ENCODE assay signal across 9 cellular contexts in genomic region chr9:75148551-75148950, GRCh38.
A peak's percentile ranks its signal among the peaks of the same experiment; 100 is the strongest.
DNase-seq lines count a peak whose midpoint lies in the region; ATAC-seq and TF ChIP-seq lines count a peak whose summit lies in the region.
"Had no signal": no experiment of that assay in that cellular context is flagged by ENCODE, and none has a peak within 500 bp of the region (broad histone marks: within the 10 kb centered on the region; RNA-seq: fewer than 3 reads in every experiment).

No MANE protein-coding gene starts in this region.

- no peak for TF ChIP-seq CTCF in omental fat pad (IDR thresholded peaks at IDR 0.05)

- intact Hi-C loops in posterior cingulate gyrus (cut with DNase I): no loop called here

- DNase-seq in GF-D8 (lab: John Stamatoyannopoulos, UW) (peak; percentile 19), OCI-M1 (lab: John Stamatoyannopoulos, UW) (peak; percentile 20), dermis blood vessel endothelial cell (peak; percentile 51), omental fat pad (ENCODE audit: low spot score) (no peak), posterior cingulate gyrus (no peak), HPDE6-E6E7 (ENCODE audit: extremely low spot score) (no peak), medulla oblongata (ENCODE audit: extremely low spot score) (no peak)
- DNase-seq: NCI-H1417 had no signal

- ATAC-seq in omental fat pad (ENCODE audit: low FRiP score) (peak; percentile 58), HG03045 (IDR thresholded peaks at IDR 0.05; ENCODE audit: unreplicated experiment) (no peak)

Comparison
In these comparisons a context has a peak if more than half of its experiments do, and no peak if none do; other contexts are left out.
1. DNase-seq: peak in GF-D8 (single experiment), OCI-M1 (single experiment) and dermis blood vessel endothelial cell (single experiment); none in omental fat pad (single experiment), posterior cingulate gyrus (0 of 10), HPDE6-E6E7 (single experiment) and medulla oblongata (single experiment).